In the genomic region with DNA sequence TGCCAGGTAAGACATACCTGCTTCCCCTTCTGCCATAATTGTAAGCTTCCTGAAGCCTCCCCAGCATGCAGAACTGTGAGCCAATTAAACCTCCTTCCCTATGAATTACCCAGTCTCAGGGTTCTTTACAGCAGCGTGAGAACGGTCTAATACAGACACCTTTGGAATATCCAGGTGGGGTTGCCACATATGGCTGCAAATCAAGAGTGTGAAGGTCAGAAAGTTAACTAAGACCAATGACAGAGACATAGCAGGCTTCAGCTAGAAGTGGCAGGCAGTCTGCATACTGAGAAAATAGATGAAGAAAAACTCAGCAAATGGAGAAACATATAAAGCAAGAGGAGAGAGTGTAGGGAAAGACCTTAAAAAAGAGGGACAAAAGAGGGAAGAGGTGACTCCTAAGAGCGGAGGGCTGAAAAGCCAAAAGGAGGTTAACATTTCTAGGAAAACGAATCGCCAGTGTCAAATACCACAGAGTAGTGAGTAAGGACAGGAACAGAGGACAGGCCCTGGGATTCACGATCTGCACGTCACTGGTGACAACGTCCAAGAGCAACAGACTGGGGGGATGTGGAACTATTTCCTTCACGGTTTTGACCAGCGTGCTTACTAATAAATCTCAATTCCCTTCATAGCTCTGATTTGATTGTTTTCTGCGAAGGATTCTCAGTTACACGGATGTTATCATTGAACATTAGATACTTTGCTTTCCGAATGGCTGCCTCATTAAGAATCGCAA, we compare ENCODE assay signal across 27 cellular contexts. TPM values are rescaled to one million over a fixed set of nuclear protein-coding genes. Genes with fewer than 3 reads are reported as not detected.
DNase-seq lines count a peak whose midpoint lies in the region; ATAC-seq and TF ChIP-seq lines count a peak whose summit lies in the region.
"Had no signal": no experiment of that assay in that cellular context is flagged by ENCODE, and none has a peak within 500 bp of the region (broad histone marks: within the 10 kb centered on the region; RNA-seq: fewer than 3 reads in every experiment).

No MANE protein-coding gene starts in this region.

- no peak overlapping the region for H3K27ac ChIP-seq in CD8-positive, alpha-beta memory T cell (ENCODE audit: low read depth, low read length)
- H3K27ac ChIP-seq in right lobe of liver, result peak overlapping the region; percentile 22 to 94 (median 89)
- H3K27ac ChIP-seq in osteoblast (ENCODE audit: low read depth, low read length), result no peak overlapping the region
- H3K27ac ChIP-seq in PC-9, result no peak overlapping the region
- no peak overlapping the region for H3K27ac ChIP-seq in SJCRH30
- H3K27ac ChIP-seq: left lung, ovary had no signal

- H3K79me2 ChIP-seq in osteoblast (ENCODE audit: insufficient read depth, low read length) (peaks cover 32% of the 10 kb centered on the region), PC-9 (ENCODE audit: low read depth) (no peaks in the 10 kb centered on the region)

- H4K20me1 ChIP-seq in osteoblast (ENCODE audit: insufficient read depth, low read length) (peaks cover 10% of the 10 kb centered on the region), PC-9 (ENCODE audit: insufficient read depth) (no peaks in the 10 kb centered on the region)

- CTCF ChIA-PET in CD8-positive, alpha-beta memory T cell (lab: Charles Lee), result interaction anchor here (1.0 to 5.0 kb wide), 6 partner anchors 50 to 201 kb away, joined by 3 to 57 read pairs (median 11); a partner anchor contains a TSS
- CTCF ChIA-PET in PC-9 (lab: Charles Lee), result interaction anchor here (1.1 kb wide), 1 partner anchor 164 kb away, joined by 3 read pairs; no protein-coding TSS in a partner anchor

- peaks cover 19% of the 10 kb centered on the region for H3K4me1 ChIP-seq in CD8-positive, alpha-beta memory T cell (ENCODE audit: insufficient read depth, low read length)
- H3K4me1 ChIP-seq in right lobe of liver (peaks cover 0 to 40% (median 18%) of the 10 kb centered on the region in 4 donors), osteoblast (ENCODE audit: insufficient read depth, low read length) (peaks cover 20% of the 10 kb centered on the region), PC-9 (replicated peaks; ENCODE audit: insufficient read depth) (no peaks in the 10 kb centered on the region), SJCRH30 (0 out of 2 replicates have a peak, but pooled peaks cover 2% of the 10 kb centered on the region)

- no peaks in the 10 kb centered on the region for H3K9me3 Mint-ChIP-seq in CD8-positive, alpha-beta memory T cell
- H3K9me3 Mint-ChIP-seq: activated naive CD4-positive, alpha-beta T cell treated with anti-CD3 and anti-CD28 coated beads, Interleukin-2, amount 50 U/mL, for 24 hours had no signal

- peak overlapping the region in 4 of 7 donors; percentile 0 to 66 (median 40) for H3K4me3 Mint-ChIP-seq in CD8-positive, alpha-beta memory T cell
- H3K4me3 Mint-ChIP-seq in T-helper 17 cell, result peak overlapping the region; percentile 84

- no peaks in the 10 kb centered on the region for H3K27me3 ChIP-seq in CD8-positive, alpha-beta memory T cell (ENCODE audit: insufficient read depth, low read length, poor library complexity, severe bottlenecking)
- no peaks in the 10 kb centered on the region for H3K27me3 ChIP-seq in right lobe of liver
- H3K27me3 ChIP-seq in osteoblast (ENCODE audit: insufficient read depth, low read length), result peaks cover 4% of the 10 kb centered on the region
- H3K27me3 ChIP-seq in H7 (ENCODE audit: control insufficient read depth, insufficient read depth, low read length), result peaks cover 17% of the 10 kb centered on the region
- H3K27me3 ChIP-seq in PC-9 (ENCODE audit: insufficient read depth, low read depth), result no peaks in the 10 kb centered on the region
- no peaks in the 10 kb centered on the region for H3K27me3 ChIP-seq in SJCRH30
- H3K27me3 ChIP-seq: gastroesophageal sphincter, ovary, stomach, tibial artery had no signal

- H3F3A ChIP-seq in PC-9 (ENCODE audit: insufficient read depth, low read depth), result no peaks in the 10 kb centered on the region; the same call in 1 of the 2 replicates

- no peak for DNase-seq in CD8-positive, alpha-beta memory T cell
- DNase-seq in T-helper 17 cell (no peak), right lobe of liver (peak in 1 of 3 donors; percentile 52), osteoblast (ENCODE audit: insufficient read length, low spot score, missing footprints) (no peak), H7 (no peak), PC-9 (no peak), SJCRH30 (no peak)
- DNase-seq: activated CD4-positive, alpha-beta T cell treated with anti-CD3 and anti-CD28 coated beads for 4 hours; aorta; hypothalamus; left lung; mesendoderm; MM.1S; NCI-H2029 treated with DMSO at 0.1 percent for 48 hours; NCI-H2227 treated with DMSO at 0.1 percent for 48 hours; NK-92 treated with Interleukin-12 subunit alpha and Interleukin-12 subunit beta, amount 100 ng/mL, for 24 hours; ovary; retina; Right ventricle myocardium superior; stimulated activated CD4-positive, alpha-beta T cell treated with anti-CD3 and anti-CD28 coated beads, Interleukin-1b, Interleukin-23, amount 100 ng/mL, for 48 hours; stomach; T-helper 9 cell; tibial artery had no signal

- WGBS in right lobe of liver (ENCODE audit: insufficient coverage, low coverage, low lambda C conversion rate, missing lambda C conversion rate), result 58% methylated on average over 14 of the region's 14 CpGs

- peak overlapping the region in 1 of 8 donors; percentile 84 for H3K27ac Mint-ChIP-seq in CD8-positive, alpha-beta memory T cell
- H3K27ac Mint-ChIP-seq in T-helper 17 cell, result no peak overlapping the region
- H3K27ac Mint-ChIP-seq: activated naive CD4-positive, alpha-beta T cell treated with anti-CD3 and anti-CD28 coated beads, Interleukin-2, amount 50 U/mL, for 24 hours had no signal

- intact Hi-C loops in right lobe of liver (cut with DNase I) (no loop called here), PC-9 (cut with micrococcal nuclease; ENCODE audit: unreplicated experiment) (no loop called here)

- BruUV-seq in PC-9 (replicated peaks; lab: Mats Ljungman, UMichigan), result no TSS peak

- POLR2A ChIA-PET in CD8-positive, alpha-beta memory T cell (lab: Charles Lee), result no interaction called here
- POLR2A ChIA-PET in PC-9 (lab: Charles Lee; ENCODE audit: unreplicated experiment), result no interaction called here

- peaks cover 0 to 3% (median 0%) of the 10 kb centered on the region in 3 donors for H3K36me3 Mint-ChIP-seq in CD8-positive, alpha-beta memory T cell
- H3K36me3 Mint-ChIP-seq in T-helper 17 cell (ENCODE audit: low read depth), result no peaks in the 10 kb centered on the region
- H3K36me3 Mint-ChIP-seq: activated naive CD4-positive, alpha-beta T cell treated with anti-CD3 and anti-CD28 coated beads, Interleukin-2, amount 50 U/mL, for 24 hours had no signal

- peak overlapping the region; percentile 87 for H3K4me2 ChIP-seq in osteoblast (ENCODE audit: insufficient read depth, low read length)
- H3K4me2 ChIP-seq in PC-9, result no peak overlapping the region

- no peak for TF ChIP-seq POLR2A in right lobe of liver (IDR thresholded peaks at IDR 0.05)

- peaks cover 27 to 41% (median 37%) of the 10 kb centered on the region in 3 donors for H3K4me1 Mint-ChIP-seq in CD8-positive, alpha-beta memory T cell
- H3K4me1 Mint-ChIP-seq in T-helper 17 cell, result peaks cover 17% of the 10 kb centered on the region

- no peaks in the 10 kb centered on the region for H3K9me3 ChIP-seq in CD8-positive, alpha-beta memory T cell (ENCODE audit: low read length)
- H3K9me3 ChIP-seq in T-helper 17 cell (ENCODE audit: control insufficient read depth, low read length, poor library complexity, severe bottlenecking), result no peaks in the 10 kb centered on the region
- no peaks in the 10 kb centered on the region for H3K9me3 ChIP-seq in right lobe of liver
- no peaks in the 10 kb centered on the region for H3K9me3 ChIP-seq in osteoblast (ENCODE audit: low read depth, low read length)
- no peaks in the 10 kb centered on the region for H3K9me3 ChIP-seq in PC-9 (ENCODE audit: insufficient read depth, low read depth)
- H3K9me3 ChIP-seq in SJCRH30 (replicated peaks), result no peaks in the 10 kb centered on the region
- H3K9me3 ChIP-seq: gastroesophageal sphincter, left lung, ovary, stomach, tibial artery had no signal

- H3K36me3 ChIP-seq in CD8-positive, alpha-beta memory T cell (ENCODE audit: insufficient read depth, low read length), result no peaks in the 10 kb centered on the region
- no peaks in the 10 kb centered on the region for H3K36me3 ChIP-seq in right lobe of liver
- H3K36me3 ChIP-seq in osteoblast (ENCODE audit: insufficient read depth, low read length), result no peaks in the 10 kb centered on the region
- H3K36me3 ChIP-seq in H7 (replicated peaks; ENCODE audit: control insufficient read depth, insufficient read depth, low read length), result no peaks in the 10 kb centered on the region
- H3K36me3 ChIP-seq in PC-9 (ENCODE audit: low read depth), result no peaks in the 10 kb centered on the region
- no peaks in the 10 kb centered on the region for H3K36me3 ChIP-seq in SJCRH30
- H3K36me3 ChIP-seq: gastroesophageal sphincter, left lung, ovary, stomach, tibial artery had no signal

- ATAC-seq in T-helper 17 cell, result no peak
- no peak for ATAC-seq in right lobe of liver
- no peak for ATAC-seq in HG03139 (IDR thresholded peaks at IDR 0.05; ENCODE audit: unreplicated experiment)
- ATAC-seq: gastroesophageal sphincter, left lung, Panc1 had no signal

- no peak for TF ChIP-seq CTCF in right lobe of liver (IDR thresholded peaks at IDR 0.05)
- TF ChIP-seq CTCF in osteoblast (IDR thresholded peaks at IDR 0.05; ENCODE audit: extremely low read depth, low read depth, low read length), result no peak
- TF ChIP-seq CTCF in PC-9 (conservative IDR thresholded peaks at IDR 0.05), result no peak

- no peak overlapping the region for H3K4me3 ChIP-seq in CD8-positive, alpha-beta memory T cell (ENCODE audit: low read length)
- H3K4me3 ChIP-seq in right lobe of liver (no peak overlapping the region), osteoblast (ENCODE audit: insufficient read depth, low read length) (no peak overlapping the region), H7 (ENCODE audit: insufficient read depth, low read depth, low read length) (no peak overlapping the region), PC-9 (no peak overlapping the region), SJCRH30 (no peak overlapping the region)
- H3K4me3 ChIP-seq: ovary had no signal

- no peaks in the 10 kb centered on the region for H3K9me2 ChIP-seq in PC-9 (ENCODE audit: insufficient read depth)

- peaks cover 4 to 28% of the 10 kb centered on the region in 2 donors for H3K27me3 Mint-ChIP-seq in CD8-positive, alpha-beta memory T cell
- H3K27me3 Mint-ChIP-seq in T-helper 17 cell, result peaks cover 31% of the 10 kb centered on the region

- peak overlapping the region; percentile 72 for H2AFZ ChIP-seq in osteoblast (ENCODE audit: low read length)
- no peak overlapping the region for H2AFZ ChIP-seq in PC-9

RNA-seq across cellular contexts. Expression of a gene that starts 1.7 kb away (rescaled TPM):
- 10 to 100 TPM; 13.5 to 13.6 TPM for total RNA-seq in CD8-positive, alpha-beta memory T cell
- 11.0 TPM for polyA plus RNA-seq in CD8-positive, alpha-beta memory T cell
- 1 to 10 TPM; 3.1 to 3.9 TPM for total RNA-seq in T-helper 17 cell
- 100 to 1,000 TPM in 3 of 6 experiments, 10 to 100 TPM in 3; 75.4 to 108 (median 98.1) TPM for total RNA-seq in right lobe of liver
- total RNA-seq in osteoblast, result 104 and 105 TPM in 2 replicates
- total RNA-seq in H7 (2014; rRNA removed; shearing (Covaris generic)), result 35.2 and 40.6 TPM in 2 replicates
- total RNA-seq in PC-9 (2021), result 26.1 and 30.2 TPM in 2 replicates
- total RNA-seq in SJCRH30 (2014; rRNA removed; shearing (Covaris generic)), result 50.2 and 51.4 TPM in 2 replicates

Comparison
In these comparisons a context has a peak if more than half of its experiments do, and no peak if none do; other contexts are left out.
1. H3K27ac ChIP-seq: peak in right lobe of liver (3 of 3); none in CD8-positive, alpha-beta memory T cell (single experiment), osteoblast (single experiment), PC-9 (single experiment) and SJCRH30 (single experiment).